13 cellular contexts compared by ENCODE assay signal in the genomic region with DNA sequence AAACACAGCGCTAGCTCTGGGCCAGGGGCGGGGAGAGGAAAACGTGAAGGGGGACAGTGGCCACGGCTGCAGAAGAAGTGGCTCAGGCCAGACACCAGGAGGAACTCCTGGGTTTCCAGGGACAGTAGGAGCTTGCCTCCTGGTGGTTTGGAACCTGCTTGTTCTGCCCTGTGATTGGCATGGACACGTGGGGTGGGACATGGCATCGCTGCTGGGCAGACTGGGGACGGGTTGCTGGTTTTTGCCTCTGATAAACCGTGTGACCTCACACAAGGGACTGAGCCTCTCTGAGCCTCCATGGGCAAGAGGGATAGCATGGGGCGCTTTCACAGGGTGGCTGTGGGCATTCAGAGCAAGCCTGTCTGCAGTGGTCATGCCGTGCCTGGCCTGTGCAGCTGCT. TPM values are rescaled to one million over a fixed set of nuclear protein-coding genes. Genes with fewer than 3 reads are reported as not detected.
DNase-seq lines count a peak whose midpoint lies in the region; ATAC-seq, FAIRE-seq and TF ChIP-seq lines count a peak whose summit lies in the region.
"Had no signal": no experiment of that assay in that cellular context is flagged by ENCODE, and none has a peak within 500 bp of the region (broad histone marks: within the 10 kb centered on the region; RNA-seq: fewer than 3 reads in every experiment).

No MANE protein-coding gene starts in this region.

- no peak overlapping the region for H2BK5ac ChIP-seq in H1 (ENCODE audit: low read depth, low read length)

- no peaks in the 10 kb centered on the region for H3F3A ChIP-seq in PC-3 (ENCODE audit: low read length, unreplicated experiment)

- WGBS in H1 (ENCODE audit: extremely low coverage in 1 of 2, insufficient coverage in 1 of 2, insufficient read length in 1 of 2, insufficient replicate concordance in 2 of 2, low coverage in 1 of 2, low lambda C conversion rate in 2 of 2, missing lambda C conversion rate in 1 of 2), 2 experiments: 78% methylated on average over 10 of the region's 10 CpGs; no CpG with 5 or more reads in 1 of the 2 experiments

- H3K36me3 ChIP-seq in PC-3 (ENCODE audit: low read depth, low read length) (no peaks in the 10 kb centered on the region), H1 (ENCODE audit: control insufficient read depth in 2 of 4, insufficient read depth in 4 of 4, low read length in 3 of 4) (no peaks in the 10 kb centered on the region)

- H4K20me1 ChIP-seq in PC-3 (ENCODE audit: low read length): peaks cover 10% of the 10 kb centered on the region
- H4K20me1 ChIP-seq in H1 (replicated peaks in 1 of 2; ENCODE audit: control insufficient read depth in 1 of 2, insufficient read depth in 2 of 2, low read length in 2 of 2): peaks cover 4% of the 10 kb centered on the region in 2 experiments

- peak; percentile 90 for DNase-seq in 8988T
- peak; percentile 58 for DNase-seq in G401 (ENCODE audit: low spot score)
- DNase-seq in PC-3: peak; percentile 30
- DNase-seq in H1 (ENCODE audit: low read depth in 1 of 2, low spot score in 2 of 2): no peak
- no peak for DNase-seq in Right ventricle myocardium superior
- no peak for DNase-seq in HPDE6-E6E7 (ENCODE audit: extremely low spot score)
- DNase-seq: NCI-H1105, NCI-H748 treated with DMSO at 0.1 percent for 48 hours had no signal

- no peak for TF ChIP-seq POLR2A in H1 (IDR thresholded peaks at IDR 0.05; ENCODE audit: control extremely low read depth in 1 of 2, low read depth in 2 of 2, low read length in 2 of 2)

- no peak overlapping the region for H3K18ac ChIP-seq in H1 (ENCODE audit: extremely low read depth, low read length)

- H2BK120ac ChIP-seq in H1 (replicated peaks; ENCODE audit: low read depth, low read length): no peak overlapping the region

- no peak overlapping the region for H3K4me2 ChIP-seq in PC-3 (ENCODE audit: low read length)
- no peak overlapping the region for H3K4me2 ChIP-seq in H1 (ENCODE audit: insufficient read depth in 1 of 2, low read depth in 2 of 2, low read length in 2 of 2)

- H3K9me3 ChIP-seq in PC-3 (ENCODE audit: low read length): no peaks in the 10 kb centered on the region
- no peaks in the 10 kb centered on the region for H3K9me3 ChIP-seq in H1 (ENCODE audit: insufficient read depth in 2 of 2, low read depth in 1 of 2, low read length in 1 of 2)

- no TSS peak for BruUV-seq in PC-3 (replicated peaks; lab: Mats Ljungman, UMichigan)

- H3K27ac ChIP-seq in PC-3 (ENCODE audit: low read length) (no peak overlapping the region), H1 (ENCODE audit: low read depth, low read length) (no peak overlapping the region)

- H2AK5ac ChIP-seq in H1 (ENCODE audit: low read depth, low read length): no peak overlapping the region

- no peak overlapping the region for H2BK15ac ChIP-seq in H1 (ENCODE audit: low read length)

- H4K91ac ChIP-seq in H1 (replicated peaks; ENCODE audit: insufficient read length, low read length): no peak overlapping the region

- no peak overlapping the region for H3K23ac ChIP-seq in H1 (ENCODE audit: insufficient read length)

- H2BK20ac ChIP-seq in H1 (ENCODE audit: low read length): no peak overlapping the region

- H4K5ac ChIP-seq in H1 (ENCODE audit: insufficient read length, low read depth, low read length): no peak overlapping the region

- H3K9ac ChIP-seq in PC-3 (ENCODE audit: low read length) (no peak overlapping the region), H1 (replicated peaks in 1 of 4; ENCODE audit: extremely low read depth in 1 of 4, low read depth in 3 of 4, low read length in 3 of 4) (no peak overlapping the region)

- TF ChIP-seq CTCF in PC-3 (conservative IDR thresholded peaks at IDR 0.05; ENCODE audit: low read depth, low read length) (peak; percentile 16; the same call in 1 of the 2 replicates), H1 (IDR thresholded peaks at IDR 0.05; ENCODE audit: control extremely low read depth in 1 of 3, insufficient read depth in 1 of 3, low read depth in 1 of 3, low read length in 3 of 3) (no peak)

- no peak overlapping the region for H3K4me3 ChIP-seq in PC-3 (ENCODE audit: low read length)
- no peak overlapping the region for H3K4me3 ChIP-seq in H1 (ENCODE audit: extremely low read depth in 1 of 4, insufficient read depth in 2 of 4, low read depth in 3 of 4, low read length in 4 of 4)

- CTCF ChIA-PET in PC-3 (lab: Charles Lee) (interaction anchor here (1.2 kb wide), 1 partner anchor 54 kb away, joined by 4 read pairs; no protein-coding TSS in a partner anchor), H1 (lab: Charles Lee; ENCODE audit: partially characterized antibody) (interaction anchor here (0.8 to 3.4 kb wide), 6 partner anchors 12 to 93 kb away, joined by 3 to 14 read pairs (median 4); no protein-coding TSS in a partner anchor)

- ATAC-seq in PC-3 (peak; percentile 29), HG03280 (IDR thresholded peaks at IDR 0.05; ENCODE audit: unreplicated experiment) (no peak), Right ventricle myocardium superior (ENCODE audit: poor library complexity) (no peak), HG03139 (IDR thresholded peaks at IDR 0.05; ENCODE audit: unreplicated experiment) (no peak)

- H3K9me2 ChIP-seq in PC-3 (replicated peaks; ENCODE audit: low read length): no peaks in the 10 kb centered on the region

- TF ChIP-seq RAD21 in H1 (IDR thresholded peaks at IDR 0.05 in 1 of 2, conservative IDR thresholded peaks at IDR 0.05 in 1 of 2; ENCODE audit: low read depth in 2 of 2, low read length in 2 of 2): no peak

- POLR2A ChIA-PET in PC-3 (lab: Charles Lee; ENCODE audit: unreplicated experiment) (no interaction called here), H1 (lab: Charles Lee; ENCODE audit: partially characterized antibody) (interaction anchor here (1.0 to 1.4 kb wide), 2 partner anchors 33 to 76 kb away, joined by 3 to 4 read pairs; a partner anchor contains a TSS)

- H3K4me1 ChIP-seq in PC-3 (ENCODE audit: insufficient read depth, low read length) (no peaks in the 10 kb centered on the region), H1 (replicated peaks in 1 of 4; ENCODE audit: control insufficient read depth in 3 of 4, insufficient read depth in 4 of 4, low read length in 3 of 4) (peaks cover 0 to 3% (median 0%) of the 10 kb centered on the region in 4 experiments; a peak in 2 of 7 replicates)

- no peak overlapping the region for H3K56ac ChIP-seq in H1 (replicated peaks; ENCODE audit: insufficient read length, low read depth, low read length)

- H4K8ac ChIP-seq in H1 (ENCODE audit: extremely low read depth, insufficient read depth, low read length): 0 out of 2 replicates have a peak overlapping the region, but pooled peaks have one; percentile 51

- H2AFZ ChIP-seq in PC-3 (ENCODE audit: low read length) (no peak overlapping the region), H1 (ENCODE audit: low read length) (no peak overlapping the region)

- FAIRE-seq in H1 (lab: Jason Lieb, UNC): no peak
- FAIRE-seq: GM12892 had no signal

- H3K79me2 ChIP-seq in PC-3 (ENCODE audit: low read length): no peaks in the 10 kb centered on the region
- no peaks in the 10 kb centered on the region for H3K79me2 ChIP-seq in H1 (ENCODE audit: control insufficient read depth in 1 of 2, insufficient read depth in 2 of 2, low read length in 2 of 2)

- no peaks in the 10 kb centered on the region; the same call in 1 of the 2 replicates for H3K23me2 ChIP-seq in H1 (ENCODE audit: low read depth, low read length)

- in situ Hi-C loops in G401 (cut with HindIII; ENCODE audit: low sequenced_read_pairs): no loop called here

- H3K27me3 ChIP-seq in PC-3 (ENCODE audit: low read length) (no peaks in the 10 kb centered on the region), H1 (replicated peaks in 1 of 4; ENCODE audit: control insufficient read depth in 3 of 4, extremely low read depth in 1 of 4, insufficient read depth in 3 of 4, low read length in 3 of 4) (no peaks in the 10 kb centered on the region; a peak in 2 of 7 replicates)

- intact Hi-C loops in PC-3 (cut with micrococcal nuclease): no loop called here
- intact Hi-C loops in Right ventricle myocardium superior (cut with DNase I): no loop called here

- H3K14ac ChIP-seq in H1 (ENCODE audit: insufficient read length): no peak overlapping the region

- no peak overlapping the region for H3K4ac ChIP-seq in H1 (replicated peaks; ENCODE audit: insufficient read length, low read depth, low read length)

- no peak overlapping the region for H2BK12ac ChIP-seq in H1 (ENCODE audit: low read depth, low read length)

- TF ChIP-seq EP300 in H1 (IDR thresholded peaks at IDR 0.05; ENCODE audit: borderline replicate concordance in 1 of 2, low read depth in 2 of 2, low read length in 2 of 2): no peak

- H3K79me1 ChIP-seq in H1 (ENCODE audit: low read depth, low read length): no peaks in the 10 kb centered on the region

RNA-seq across cellular contexts. Expression of a gene that starts 7.5 kb away (rescaled TPM):
- 0.06 and 0.20 TPM in 2 replicates for total RNA-seq in G401 (2014; rRNA removed; shearing (Covaris generic))
- total RNA-seq in PC-3 (2014; rRNA removed): 5.9 and 7.2 TPM in 2 replicates
- total RNA-seq in H1 (2021; fragmentation: NEBNext Ultra II Directional; extraction: Animal tissue kit (Norgen Biotek cat#: 25700)): 0.19 TPM in 2 replicates
- polyA plus RNA-seq in H1 (2011; rRNA removed): 0.14 TPM in 2 replicates
- polyA plus RNA-seq in H1 (2011; cell fraction: cytosol; rRNA removed): 0.12 TPM
- polyA plus RNA-seq in H1 (2011; cell fraction: nucleus; rRNA removed): 0.54 TPM
- 0.06 to 0.16 TPM (median 0.14 TPM) in 4 replicates for polyA plus RNA-seq in H1 (2012, experiment 1 of 2)
- polyA plus RNA-seq in H1 (2012, experiment 2 of 2): 0.07 TPM
- 0.10 TPM for polyA plus RNA-seq in H1 (2013, experiment 1 of 2)
- 0.07 TPM for polyA plus RNA-seq in H1 (2013, experiment 2 of 2)
- 0.05 and 0.16 TPM in 2 replicates for polyA minus RNA-seq in H1 (2011; rRNA and poly(A)+ RNA removed)
- polyA minus RNA-seq in H1 (2011; cell fraction: cytosol; rRNA and poly(A)+ RNA removed): not detected
- 0.30 TPM for polyA minus RNA-seq in H1 (2011; cell fraction: nucleus; rRNA and poly(A)+ RNA removed)
- total RNA-seq in Right ventricle myocardium superior: 0.13 TPM
- total RNA-seq: LHCN-M2, NCI-H460 had no signal

RNA-seq across cellular contexts. Expression of a gene that starts 56.2 kb away (rescaled TPM):
- total RNA-seq in G401 (2014; rRNA removed; shearing (Covaris generic)): 84.2 and 96.0 TPM in 2 replicates
- total RNA-seq in PC-3 (2014; rRNA removed): 97.8 and 100 TPM in 2 replicates
- total RNA-seq in H1 (2021; fragmentation: NEBNext Ultra II Directional; extraction: Animal tissue kit (Norgen Biotek cat#: 25700)): 24.3 and 24.7 TPM in 2 replicates
- 26.9 and 37.3 TPM in 2 replicates for polyA plus RNA-seq in H1 (2011; rRNA removed)
- polyA plus RNA-seq in H1 (2011; cell fraction: cytosol; rRNA removed): 29.9 TPM
- polyA plus RNA-seq in H1 (2011; cell fraction: nucleus; rRNA removed): 42.6 TPM
- polyA plus RNA-seq in H1 (2012, experiment 1 of 2): 16.5 to 25.6 TPM (median 24.1 TPM) in 4 replicates
- 26.0 TPM for polyA plus RNA-seq in H1 (2012, experiment 2 of 2)
- polyA plus RNA-seq in H1 (2013, experiment 1 of 2): 13.3 TPM
- polyA plus RNA-seq in H1 (2013, experiment 2 of 2): 13.7 TPM
- polyA minus RNA-seq in H1 (2011; rRNA and poly(A)+ RNA removed): 10.7 and 13.6 TPM in 2 replicates
- 19.8 TPM for polyA minus RNA-seq in H1 (2011; cell fraction: cytosol; rRNA and poly(A)+ RNA removed)
- polyA minus RNA-seq in H1 (2011; cell fraction: nucleus; rRNA and poly(A)+ RNA removed): 22.3 TPM
- 15.2 TPM for total RNA-seq in Right ventricle myocardium superior

RNA-seq across cellular contexts. Expression of a gene that starts 57.9 kb away (rescaled TPM):
- total RNA-seq in G401 (2014; rRNA removed; shearing (Covaris generic)): 32.9 and 45.4 TPM in 2 replicates
- total RNA-seq in PC-3 (2014; rRNA removed) (69.4 and 86.9 TPM in 2 replicates), Right ventricle myocardium superior (45.5 TPM)
- total RNA-seq in H1 (2021; fragmentation: NEBNext Ultra II Directional; extraction: Animal tissue kit (Norgen Biotek cat#: 25700)): 29.7 and 35.4 TPM in 2 replicates
- polyA plus RNA-seq in H1 (2011; rRNA removed): 20.1 and 24.4 TPM in 2 replicates
- 24.0 TPM for polyA plus RNA-seq in H1 (2011; cell fraction: cytosol; rRNA removed)
- polyA plus RNA-seq in H1 (2011; cell fraction: nucleus; rRNA removed): 110 TPM
- 20.2 to 27.0 TPM (median 21.6 TPM) in 4 replicates for polyA plus RNA-seq in H1 (2012, experiment 1 of 2)
- 14.8 TPM for polyA plus RNA-seq in H1 (2012, experiment 2 of 2)
- 12.0 TPM for polyA plus RNA-seq in H1 (2013, experiment 1 of 2)
- 11.1 TPM for polyA plus RNA-seq in H1 (2013, experiment 2 of 2)
- polyA minus RNA-seq in H1 (2011; rRNA and poly(A)+ RNA removed): 24.4 and 25.4 TPM in 2 replicates
- 24.7 TPM for polyA minus RNA-seq in H1 (2011; cell fraction: cytosol; rRNA and poly(A)+ RNA removed)
- 116 TPM for polyA minus RNA-seq in H1 (2011; cell fraction: nucleus; rRNA and poly(A)+ RNA removed)

Comparison
In these comparisons a context has a peak if more than half of its experiments do, and no peak if none do; other contexts are left out.
1. DNase-seq: peak in 8988T (single experiment), G401 (single experiment) and PC-3 (single experiment); none in H1 (0 of 2), Right ventricle myocardium superior (single experiment) and HPDE6-E6E7 (single experiment).